ENCODE assay signal across 16 cellular contexts in genomic region chr1:174174461-174175329, GRCh38. TPM values are rescaled to one million over a fixed set of nuclear protein-coding genes. Genes with fewer than 3 reads are reported as not detected.
DNase-seq lines count a peak whose midpoint lies in the region; ATAC-seq and TF ChIP-seq lines count a peak whose summit lies in the region.
"Had no signal": no experiment of that assay in that cellular context is flagged by ENCODE, and none has a peak within 500 bp of the region (broad histone marks: within the 10 kb centered on the region; RNA-seq: fewer than 3 reads in every experiment).

No MANE protein-coding gene starts in this region.

- H3K27me3 ChIP-seq in OCI-LY3 (ENCODE audit: low read depth, low read length): no peaks in the 10 kb centered on the region
- H3K27me3 ChIP-seq in Peyer's patch: no peaks in the 10 kb centered on the region

- H3K9me3 ChIP-seq in OCI-LY3 (ENCODE audit: insufficient read depth, low read length) (peaks cover 7% of the 10 kb centered on the region; the same call in 1 of the 2 replicates), Peyer's patch (no peaks in the 10 kb centered on the region)

- H3K9ac ChIP-seq in OCI-LY3 (ENCODE audit: low read length): no peak overlapping the region
- H3K9ac ChIP-seq: KMS-11 had no signal

- peak overlapping the region; percentile 62 for H3K27ac ChIP-seq in OCI-LY3 (ENCODE audit: low read length)
- H3K27ac ChIP-seq in Peyer's patch: no peak overlapping the region
- H3K27ac ChIP-seq: KMS-11, SK-N-MC had no signal

- H3K4me1 Mint-ChIP-seq in stimulated activated effector memory CD8-positive, alpha-beta T cell treated with anti-CD3 and anti-CD28 coated beads, Interleukin-12 subunit alpha, Interleukin-12 subunit beta, amount 100 ng/mL, for 72 hours: peaks cover 53% of the 10 kb centered on the region

- TF ChIP-seq CTCF in OCI-LY3 (IDR thresholded peaks at IDR 0.05; ENCODE audit: low read depth, low read length) (no peak), Peyer's patch (IDR thresholded peaks at IDR 0.05) (no peak)

- H3K4me1 ChIP-seq in OCI-LY3 (ENCODE audit: low read length) (peaks cover 42% of the 10 kb centered on the region), Peyer's patch (no peaks in the 10 kb centered on the region)

- DNase-seq in activated naive CD4-positive, alpha-beta T cell treated with anti-CD3 and anti-CD28 coated beads, Interleukin-2, amount 50 U/mL, for 72 hours (ENCODE audit: low spot score in 2 of 2): no peak
- DNase-seq in activated naive CD4-positive, alpha-beta T cell (lab: John Stamatoyannopoulos, UW): no peak
- peak in 1 of 2 donors; percentile 70 for DNase-seq in stimulated activated effector memory CD8-positive, alpha-beta T cell treated with anti-CD3 and anti-CD28 coated beads, Interleukin-12 subunit alpha, Interleukin-12 subunit beta, amount 100 ng/mL, for 72 hours (ENCODE audit: low spot score in 2 of 2)
- no peak for DNase-seq in Peyer's patch
- DNase-seq: kidney, midbrain, NCI-H1417, NCI-H446, occipital lobe, OCI-M1 had no signal

- peak overlapping the region; percentile 16 for H3K4me3 Mint-ChIP-seq in stimulated activated effector memory CD8-positive, alpha-beta T cell treated with anti-CD3 and anti-CD28 coated beads, Interleukin-12 subunit alpha, Interleukin-12 subunit beta, amount 100 ng/mL, for 72 hours

- H3K27ac Mint-ChIP-seq in activated naive CD4-positive, alpha-beta T cell treated with anti-CD3 and anti-CD28 coated beads, Interleukin-2, amount 50 U/mL, for 72 hours: peak overlapping the region in 1 of 2 donors; percentile 65
- H3K27ac Mint-ChIP-seq in stimulated activated effector memory CD8-positive, alpha-beta T cell treated with anti-CD3 and anti-CD28 coated beads, Interleukin-12 subunit alpha, Interleukin-12 subunit beta, amount 100 ng/mL, for 72 hours: no peak overlapping the region

- TF ChIP-seq POLR2A in Peyer's patch (IDR thresholded peaks at IDR 0.05): no peak

- H3K4me2 ChIP-seq in OCI-LY3 (ENCODE audit: low read length): peak overlapping the region; percentile 34
- H3K4me2 ChIP-seq: KMS-11 had no signal

- H3K36me3 ChIP-seq in OCI-LY3 (replicated peaks; ENCODE audit: low read depth, low read length): peaks cover 21% of the 10 kb centered on the region
- H3K36me3 ChIP-seq in Peyer's patch: no peaks in the 10 kb centered on the region

- peaks cover 0 to 18% of the 10 kb centered on the region in 2 donors for H3K36me3 Mint-ChIP-seq in activated naive CD4-positive, alpha-beta T cell treated with anti-CD3 and anti-CD28 coated beads, Interleukin-2, amount 50 U/mL, for 72 hours
- peaks cover 12% of the 10 kb centered on the region for H3K36me3 Mint-ChIP-seq in stimulated activated effector memory CD8-positive, alpha-beta T cell treated with anti-CD3 and anti-CD28 coated beads, Interleukin-12 subunit alpha, Interleukin-12 subunit beta, amount 100 ng/mL, for 72 hours

- H3K79me2 ChIP-seq in OCI-LY3 (ENCODE audit: low read length): peaks cover 93% of the 10 kb centered on the region

- no peaks in the 10 kb centered on the region for H3K9me3 Mint-ChIP-seq in activated naive CD4-positive, alpha-beta T cell treated with anti-CD3 and anti-CD28 coated beads, Interleukin-2, amount 50 U/mL, for 72 hours
- H3K9me3 Mint-ChIP-seq in stimulated activated effector memory CD8-positive, alpha-beta T cell treated with anti-CD3 and anti-CD28 coated beads, Interleukin-12 subunit alpha, Interleukin-12 subunit beta, amount 100 ng/mL, for 72 hours: no peaks in the 10 kb centered on the region

- ATAC-seq in activated naive CD4-positive, alpha-beta T cell treated with anti-CD3 and anti-CD28 coated beads, Interleukin-2, amount 50 U/mL, for 72 hours: peak; percentile 94 to 96
- ATAC-seq in GM21390 (IDR thresholded peaks at IDR 0.05; ENCODE audit: unreplicated experiment) (peak; percentile 64), HG02763 (IDR thresholded peaks at IDR 0.05; ENCODE audit: unreplicated experiment) (no peak), GM19395 (IDR thresholded peaks at IDR 0.05; ENCODE audit: unreplicated experiment) (no peak)
- peak; percentile 99 for ATAC-seq in stimulated activated effector memory CD8-positive, alpha-beta T cell treated with anti-CD3 and anti-CD28 coated beads, Interleukin-12 subunit alpha, Interleukin-12 subunit beta, amount 100 ng/mL, for 72 hours

- peaks cover 9% of the 10 kb centered on the region; the same call in 1 of the 2 replicates for H4K20me1 ChIP-seq in OCI-LY3 (ENCODE audit: insufficient read depth, low read length)

- no peak overlapping the region for H2AFZ ChIP-seq in OCI-LY3 (ENCODE audit: low read depth, low read length)

- H3K4me3 ChIP-seq in OCI-LY3 (ENCODE audit: low read length): peak overlapping the region; percentile 2; the same call in 1 of the 2 replicates
- no peak overlapping the region for H3K4me3 ChIP-seq in Peyer's patch
- H3K4me3 ChIP-seq: SK-N-MC had no signal

RNA-seq across cellular contexts. Expression of gene RABGAP1L, which starts 15.4 kb away (rescaled TPM):
- total RNA-seq in activated naive CD4-positive, alpha-beta T cell treated with anti-CD3 and anti-CD28 coated beads, Interleukin-2, amount 50 U/mL, for 72 hours: 10 to 100 TPM; 24.0 to 26.8 TPM
- total RNA-seq in Peyer's patch: 100 to 1,000 TPM; 170 to 282 (median 182) TPM

Comparison
In these comparisons a context has a peak if more than half of its experiments do, and no peak if none do; other contexts are left out.
1. ATAC-seq: peak in activated naive CD4-positive, alpha-beta T cell treated with anti-CD3 and anti-CD28 coated beads, Interleukin-2, amount 50 U/mL, for 72 hours (2 of 2), GM21390 (single experiment) and stimulated activated effector memory CD8-positive, alpha-beta T cell treated with anti-CD3 and anti-CD28 coated beads, Interleukin-12 subunit alpha, Interleukin-12 subunit beta, amount 100 ng/mL, for 72 hours (single experiment); none in HG02763 (single experiment) and GM19395 (single experiment).
2. RNA of gene RABGAP1L, which starts 15.4 kb away (total RNA-seq): 170 to 282 TPM in Peyer's patch; 24.0 to 26.8 TPM in activated naive CD4-positive, alpha-beta T cell treated with anti-CD3 and anti-CD28 coated beads, Interleukin-2, amount 50 U/mL, for 72 hours; every median in the first group is over 4 times any median in the second.